ENCODE assay signal across 1 cellular context in the genomic region with DNA sequence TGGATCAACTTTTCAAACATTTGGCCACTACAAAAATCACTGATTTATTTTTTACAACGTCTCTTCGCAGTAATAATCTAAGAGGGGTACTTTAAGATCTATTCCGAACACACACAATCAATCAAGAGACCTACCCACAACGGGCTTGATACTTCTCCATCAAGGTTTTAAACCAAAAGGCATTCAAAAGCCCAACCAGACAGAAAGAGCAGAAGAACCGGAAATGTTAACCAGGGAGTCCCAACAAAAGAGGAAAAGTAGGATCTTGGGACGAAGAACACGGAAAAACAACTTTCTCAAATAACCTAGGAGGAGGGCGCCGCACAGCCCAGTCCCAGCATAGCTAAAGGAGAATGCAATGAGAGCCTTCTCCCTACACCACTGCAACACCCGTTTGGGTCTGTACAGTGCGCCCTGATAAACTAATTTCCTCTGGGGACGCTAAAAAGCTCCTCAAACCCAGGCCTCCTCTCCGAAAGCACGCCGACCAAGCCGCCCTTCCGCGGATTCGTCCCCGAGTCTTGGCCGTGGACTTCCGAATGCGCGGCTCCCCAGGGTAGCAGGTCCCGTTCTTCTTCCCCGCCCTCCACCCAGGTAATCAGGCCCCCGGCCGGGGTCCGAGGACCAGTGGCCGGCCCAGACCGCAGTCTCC.
TF ChIP-seq lines count a peak whose summit lies in the region.

No MANE protein-coding gene starts in this region.

TF ChIP-seq in K562, 482 proteins besides CTCF, POLR2A, EP300 and RAD21 (continues in another document):
- TF ChIP-seq HMG20B (CRISPR knock-in tag; IDR thresholded peaks at IDR 0.05) (no peak), NR4A1 (CRISPR knock-in tag; IDR thresholded peaks at IDR 0.05) (no peak), NR4A1 (tag; IDR thresholded peaks at IDR 0.05) (no peak), ARID1B (IDR thresholded peaks at IDR 0.05) (0 out of 2 replicates have a peak, but pooled peaks have one; percentile 15), ZNF583 (CRISPR knock-in tag; IDR thresholded peaks at IDR 0.05) (no peak), PREB (CRISPR knock-in tag; IDR thresholded peaks at IDR 0.05) (no peak), HINFP (tag; conservative IDR thresholded peaks at IDR 0.05; ENCODE audit: low read depth) (no peak), ATF6 (CRISPR knock-in tag; IDR thresholded peaks at IDR 0.05) (no peak; the same call in none of the 2 replicates), HDAC8 (tag; IDR thresholded peaks at IDR 0.05) (no peak), ARID2 (IDR thresholded peaks at IDR 0.05) (0 out of 2 replicates have a peak, but pooled peaks have one; percentile 18), ZNF277 (CRISPR knock-in tag; IDR thresholded peaks at IDR 0.05; ENCODE audit: borderline replicate concordance) (no peak), ZNF165 (CRISPR knock-in tag; IDR thresholded peaks at IDR 0.05; ENCODE audit: borderline replicate concordance) (no peak), SMARCA4 (IDR thresholded peaks at IDR 0.05) (peak; percentile 23; the same call in 1 of the 2 replicates), GATAD2A (IDR thresholded peaks at IDR 0.05) (no peak), ZBTB1 (CRISPR knock-in tag; IDR thresholded peaks at IDR 0.05; ENCODE audit: borderline replicate concordance, low read depth) (no peak), EZH2 (IDR thresholded peaks at IDR 0.05; ENCODE audit: borderline replicate concordance, low read depth, low read length) (no peak), TCF3 (CRISPR knock-in tag; IDR thresholded peaks at IDR 0.05) (0 out of 2 replicates have a peak, but pooled peaks have one; percentile 33), CHD2 (IDR thresholded peaks at IDR 0.05; ENCODE audit: low read depth, low read length) (0 out of 2 replicates have a peak, but pooled peaks have one; percentile 12), ZMIZ1 (IDR thresholded peaks at IDR 0.05; ENCODE audit: low read depth in 2 of 2, low read length in 2 of 2) (no peak), ZNF121 (CRISPR knock-in tag; conservative IDR thresholded peaks at IDR 0.05) (no peak), MCM7 (IDR thresholded peaks at IDR 0.05) (no peak), FOXP1 (CRISPR knock-in tag; IDR thresholded peaks at IDR 0.05) (no peak), NR2C2 (CRISPR knock-in tag; IDR thresholded peaks at IDR 0.05) (no peak), NR2C2 (tag; IDR thresholded peaks at IDR 0.05) (peak; percentile 51; the same call in 1 of the 2 replicates), THRAP3 (IDR thresholded peaks at IDR 0.05; ENCODE audit: borderline replicate concordance) (peak; percentile 13; the same call in 1 of the 2 replicates), ESRRA (IDR thresholded peaks at IDR 0.05; ENCODE audit: borderline replicate concordance, low read depth) (no peak), PPARD (CRISPR knock-in tag; IDR thresholded peaks at IDR 0.05) (no peak), ZNF143 (CRISPR knock-in tag; IDR thresholded peaks at IDR 0.05) (no peak), LARP7 (IDR thresholded peaks at IDR 0.05) (no peak; the same call in 1 of the 2 replicates), NRF1 (conservative IDR thresholded peaks at IDR 0.05 in 1 of 2, IDR thresholded peaks at IDR 0.05 in 1 of 2) (no peak), ZNF436 (CRISPR knock-in tag; IDR thresholded peaks at IDR 0.05) (no peak), TCF7L2 (IDR thresholded peaks at IDR 0.05; ENCODE audit: low read depth, low read length) (no peak), NFXL1 (CRISPR knock-in tag; IDR thresholded peaks at IDR 0.05) (no peak), NR3C1 (CRISPR knock-in tag; IDR thresholded peaks at IDR 0.05) (0 out of 2 replicates have a peak, but pooled peaks have one; percentile 33), IFI16 (CRISPR knock-in tag; IDR thresholded peaks at IDR 0.05) (no peak), ARID3A (IDR thresholded peaks at IDR 0.05; ENCODE audit: borderline replicate concordance, low read depth, low read length) (no peak), ZBTB17 (CRISPR knock-in tag; IDR thresholded peaks at IDR 0.05) (no peak), PTTG1 (tag; IDR thresholded peaks at IDR 0.05; ENCODE audit: low read depth) (no peak), SNRNP70 (optimal IDR thresholded peaks at IDR 0.05; ENCODE audit: low read depth, low read length) (no peak)
- TF ChIP-seq, protein P1, sequence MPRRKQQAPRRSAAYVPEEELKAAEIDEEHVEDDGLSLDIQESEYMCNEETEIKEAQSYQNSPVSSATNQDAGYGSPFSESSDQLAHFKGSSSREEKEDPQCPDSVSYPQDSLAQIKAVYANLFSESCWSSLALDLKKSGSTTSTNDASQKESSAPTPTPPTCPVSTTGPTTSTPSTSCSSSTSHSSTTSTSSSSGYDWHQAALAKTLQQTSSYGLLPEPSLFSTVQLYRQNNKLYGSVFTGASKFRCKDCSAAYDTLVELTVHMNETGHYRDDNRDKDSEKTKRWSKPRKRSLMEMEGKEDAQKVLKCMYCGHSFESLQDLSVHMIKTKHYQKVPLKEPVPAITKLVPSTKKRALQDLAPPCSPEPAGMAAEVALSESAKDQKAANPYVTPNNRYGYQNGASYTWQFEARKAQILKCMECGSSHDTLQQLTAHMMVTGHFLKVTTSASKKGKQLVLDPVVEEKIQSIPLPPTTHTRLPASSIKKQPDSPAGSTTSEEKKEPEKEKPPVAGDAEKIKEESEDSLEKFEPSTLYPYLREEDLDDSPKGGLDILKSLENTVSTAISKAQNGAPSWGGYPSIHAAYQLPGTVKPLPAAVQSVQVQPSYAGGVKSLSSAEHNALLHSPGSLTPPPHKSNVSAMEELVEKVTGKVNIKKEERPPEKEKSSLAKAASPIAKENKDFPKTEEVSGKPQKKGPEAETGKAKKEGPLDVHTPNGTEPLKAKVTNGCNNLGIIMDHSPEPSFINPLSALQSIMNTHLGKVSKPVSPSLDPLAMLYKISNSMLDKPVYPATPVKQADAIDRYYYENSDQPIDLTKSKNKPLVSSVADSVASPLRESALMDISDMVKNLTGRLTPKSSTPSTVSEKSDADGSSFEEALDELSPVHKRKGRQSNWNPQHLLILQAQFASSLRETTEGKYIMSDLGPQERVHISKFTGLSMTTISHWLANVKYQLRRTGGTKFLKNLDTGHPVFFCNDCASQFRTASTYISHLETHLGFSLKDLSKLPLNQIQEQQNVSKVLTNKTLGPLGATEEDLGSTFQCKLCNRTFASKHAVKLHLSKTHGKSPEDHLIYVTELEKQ (CRISPR knock-in tag; IDR thresholded peaks at IDR 0.05) = no peak
- TF ChIP-seq, protein P2, sequence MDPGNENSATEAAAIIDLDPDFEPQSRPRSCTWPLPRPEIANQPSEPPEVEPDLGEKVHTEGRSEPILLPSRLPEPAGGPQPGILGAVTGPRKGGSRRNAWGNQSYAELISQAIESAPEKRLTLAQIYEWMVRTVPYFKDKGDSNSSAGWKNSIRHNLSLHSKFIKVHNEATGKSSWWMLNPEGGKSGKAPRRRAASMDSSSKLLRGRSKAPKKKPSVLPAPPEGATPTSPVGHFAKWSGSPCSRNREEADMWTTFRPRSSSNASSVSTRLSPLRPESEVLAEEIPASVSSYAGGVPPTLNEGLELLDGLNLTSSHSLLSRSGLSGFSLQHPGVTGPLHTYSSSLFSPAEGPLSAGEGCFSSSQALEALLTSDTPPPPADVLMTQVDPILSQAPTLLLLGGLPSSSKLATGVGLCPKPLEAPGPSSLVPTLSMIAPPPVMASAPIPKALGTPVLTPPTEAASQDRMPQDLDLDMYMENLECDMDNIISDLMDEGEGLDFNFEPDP (CRISPR knock-in tag; IDR thresholded peaks at IDR 0.05) = no peak
